Comparison of ENCODE assay signal across 9 cellular contexts in genomic region chr1:27566462-27567182, GRCh38. TPM values are rescaled to one million over a fixed set of nuclear protein-coding genes. Genes with fewer than 3 reads are reported as not detected.
A peak's percentile ranks its signal among the peaks of the same experiment; 100 is the strongest.
DNase-seq lines count a peak whose midpoint lies in the region; ATAC-seq and TF ChIP-seq lines count a peak whose summit lies in the region.
"Had no signal": no experiment of that assay in that cellular context is flagged by ENCODE, and none has a peak within 500 bp of the region (broad histone marks: within the 10 kb centered on the region; RNA-seq: fewer than 3 reads in every experiment).

No MANE protein-coding gene starts in this region.

- BruUV-seq in HCT116 (replicated peaks; lab: Mats Ljungman, UMichigan), result no TSS peak

- no peaks in the 10 kb centered on the region; a peak in 1 of 4 replicates for H3K36me3 ChIP-seq in HCT116 (ENCODE audit: control insufficient read depth in 1 of 2, insufficient read depth in 2 of 2, low read length in 2 of 2)
- no peaks in the 10 kb centered on the region for H3K36me3 ChIP-seq in iPS-20b (ENCODE audit: insufficient read depth, low read depth, low read length)
- H3K36me3 ChIP-seq in spleen, result no peaks in the 10 kb centered on the region

- H2AFZ ChIP-seq in HCT116 (ENCODE audit: low read depth, low read length, poor library complexity, severe bottlenecking), result no peak overlapping the region

- WGBS in spleen, 5 donors, result 63 to 81% (median 68%) methylated on average over 10 to 13 of the region's 13 CpGs

- H3K9me2 ChIP-seq in HCT116 (ENCODE audit: insufficient read depth), result no peaks in the 10 kb centered on the region

- H3K9ac ChIP-seq in HCT116 (ENCODE audit: low read length) (0 out of 2 replicates have a peak overlapping the region, but pooled peaks have one; percentile 64), iPS-20b (ENCODE audit: low read depth, low read length) (peak overlapping the region; percentile 31; the same call in 1 of the 2 replicates)

- no peak overlapping the region; the same call in 1 of the 2 replicates for H3K27ac ChIP-seq in HCT116 (ENCODE audit: low read depth, low read length)
- no peak overlapping the region for H3K27ac ChIP-seq in iPS-20b (ENCODE audit: low read length)
- H3K27ac ChIP-seq in spleen, result peak overlapping the region in 5 of 8 donors; percentile 60 to 96 (median 86)

- H3K27ac Mint-ChIP-seq in activated T-helper 1 cell treated with anti-CD3 and anti-CD28 coated beads, Interleukin-12 subunit alpha, Interleukin-12 subunit beta, Interleukin-2, Interleukin-4 antibody, amounts not matched to agents 30 ng/mL and 10 ng/mL and 1 ng/mL, durations not matched to agents 14 hours and 24 hours and 36 hours, result peak overlapping the region; percentile 40
- H3K27ac Mint-ChIP-seq: activated CD4-positive, alpha-beta T cell treated with anti-CD3 and anti-CD28 coated beads for 36 hours had no signal

- RAD21 ChIA-PET in HCT116 (lab: Charles Lee; ENCODE audit: low non-redundant PET in 1 of 2, low total read pairs in 2 of 2, uncharacterized antibody in 2 of 2, unreplicated experiment in 2 of 2), result no interaction called here

- H4K20me1 ChIP-seq in HCT116 (ENCODE audit: insufficient read depth), result no peaks in the 10 kb centered on the region; the same call in 1 of the 2 replicates

- DNase-seq in HCT116 (ENCODE audit: low read depth, low spot score) (no peak), spleen (no peak), left lobe of liver (ENCODE audit: low spot score) (no peak), NCI-H1105 treated with DMSO at 0.1 percent for 48 hours (lab: John Stamatoyannopoulos, UW) (no peak), GM03348 (ENCODE audit: low spot score) (no peak), SK-N-DZ (ENCODE audit: low spot score) (no peak)
- no peak for DNase-seq in activated T-helper 1 cell treated with anti-CD3 and anti-CD28 coated beads, Interleukin-12 subunit alpha, Interleukin-12 subunit beta, Interleukin-2, Interleukin-4 antibody, amounts not matched to agents 30 ng/mL and 10 ng/mL and 1 ng/mL, durations not matched to agents 14 hours and 24 hours and 36 hours (ENCODE audit: low spot score)
- DNase-seq: activated CD4-positive, alpha-beta T cell treated with anti-CD3 and anti-CD28 coated beads for 36 hours had no signal

- H3K4me1 ChIP-seq in HCT116 (ENCODE audit: control insufficient read depth in 1 of 2, insufficient read depth in 2 of 2, low read length in 2 of 2), result peaks cover 61 to 90% of the 10 kb centered on the region in 2 experiments
- peaks cover 63% of the 10 kb centered on the region for H3K4me1 ChIP-seq in iPS-20b (ENCODE audit: insufficient read depth, low read length)
- peaks cover 29 to 100% (median 86%) of the 10 kb centered on the region in 6 donors for H3K4me1 ChIP-seq in spleen

- CTCF ChIA-PET in HCT116 (lab: Charles Lee), result interaction anchor here (3.1 kb wide), 1 partner anchor 9 kb away, joined by 39 read pairs; no protein-coding TSS in a partner anchor

- H3K27me3 ChIP-seq in HCT116 (ENCODE audit: insufficient read depth, low read length) (no peaks in the 10 kb centered on the region), iPS-20b (ENCODE audit: insufficient read depth, low read length) (no peaks in the 10 kb centered on the region), spleen (replicated peaks in 1 of 7) (no peaks in the 10 kb centered on the region)

- TF ChIP-seq CTCF in HCT116 (IDR thresholded peaks at IDR 0.05 in 2 of 3, conservative IDR thresholded peaks at IDR 0.05 in 1 of 3; ENCODE audit: borderline replicate concordance in 1 of 3, insufficient read depth in 1 of 3, low read depth in 2 of 3, low read length in 2 of 3), result no peak
- no peak for TF ChIP-seq CTCF in spleen (IDR thresholded peaks at IDR 0.05 in 8 of 11, conservative IDR thresholded peaks at IDR 0.05 in 3 of 11)

- no peaks in the 10 kb centered on the region for H3K27me3 Mint-ChIP-seq in activated T-helper 1 cell treated with anti-CD3 and anti-CD28 coated beads, Interleukin-12 subunit alpha, Interleukin-12 subunit beta, Interleukin-2, Interleukin-4 antibody, amounts not matched to agents 30 ng/mL and 10 ng/mL and 1 ng/mL, durations not matched to agents 14 hours and 24 hours and 36 hours (ENCODE audit: insufficient read depth)
- H3K27me3 Mint-ChIP-seq: activated CD4-positive, alpha-beta T cell treated with anti-CD3 and anti-CD28 coated beads for 36 hours had no signal

- POLR2A ChIA-PET in HCT116 (lab: Charles Lee), result no interaction called here

- no peak overlapping the region for H3K4me3 Mint-ChIP-seq in activated T-helper 1 cell treated with anti-CD3 and anti-CD28 coated beads, Interleukin-12 subunit alpha, Interleukin-12 subunit beta, Interleukin-2, Interleukin-4 antibody, amounts not matched to agents 30 ng/mL and 10 ng/mL and 1 ng/mL, durations not matched to agents 14 hours and 24 hours and 36 hours
- H3K4me3 Mint-ChIP-seq: activated CD4-positive, alpha-beta T cell treated with anti-CD3 and anti-CD28 coated beads for 36 hours had no signal

- H3K9me3 ChIP-seq in HCT116 (ENCODE audit: control insufficient read depth in 1 of 2, insufficient read depth in 1 of 2, low read depth in 1 of 2, low read length in 2 of 2) (no peaks in the 10 kb centered on the region), iPS-20b (ENCODE audit: insufficient read depth, low read depth, low read length) (no peaks in the 10 kb centered on the region), spleen (no peaks in the 10 kb centered on the region)

- no peak for TF ChIP-seq RAD21 in HCT116 (IDR thresholded peaks at IDR 0.05; ENCODE audit: low read depth)

- peaks cover 7% of the 10 kb centered on the region for H3K36me3 Mint-ChIP-seq in activated T-helper 1 cell treated with anti-CD3 and anti-CD28 coated beads, Interleukin-12 subunit alpha, Interleukin-12 subunit beta, Interleukin-2, Interleukin-4 antibody, amounts not matched to agents 30 ng/mL and 10 ng/mL and 1 ng/mL, durations not matched to agents 14 hours and 24 hours and 36 hours (ENCODE audit: low read depth)

- ATAC-seq in HCT116 (no peak), left lobe of liver (no peak)
- ATAC-seq: activated CD4-positive, alpha-beta T cell treated with anti-CD3 and anti-CD28 coated beads for 36 hours had no signal

- H3K4me1 Mint-ChIP-seq in activated T-helper 1 cell treated with anti-CD3 and anti-CD28 coated beads, Interleukin-12 subunit alpha, Interleukin-12 subunit beta, Interleukin-2, Interleukin-4 antibody, amounts not matched to agents 30 ng/mL and 10 ng/mL and 1 ng/mL, durations not matched to agents 14 hours and 24 hours and 36 hours (ENCODE audit: low read depth), result peaks cover 23% of the 10 kb centered on the region

- TF ChIP-seq POLR2A in HCT116 (IDR thresholded peaks at IDR 0.05; ENCODE audit: borderline replicate concordance, extremely low read depth, insufficient read depth, insufficient read length), result no peak
- TF ChIP-seq POLR2A in spleen (IDR thresholded peaks at IDR 0.05), result no peak

- peak overlapping the region; percentile 15; the same call in 1 of the 2 replicates for H3K4me2 ChIP-seq in HCT116 (ENCODE audit: low read length)

- peaks cover 53% of the 10 kb centered on the region; the same call in 1 of the 2 replicates for H3K79me2 ChIP-seq in HCT116 (ENCODE audit: insufficient read depth, low read length)

- H3K4me3 ChIP-seq in HCT116 (replicated peaks in 1 of 2; ENCODE audit: low read depth in 1 of 2, low read length in 2 of 2), result no peak overlapping the region
- H3K4me3 ChIP-seq in iPS-20b (ENCODE audit: low read length), result no peak overlapping the region
- no peak overlapping the region for H3K4me3 ChIP-seq in spleen

- intact Hi-C loops in HCT116 (cut with micrococcal nuclease), result no loop called here
- intact Hi-C loops in activated T-helper 1 cell treated with anti-CD3 and anti-CD28 coated beads, Interleukin-12 subunit alpha, Interleukin-12 subunit beta, Interleukin-2, Interleukin-4 antibody, amounts not matched to agents 30 ng/mL and 10 ng/mL and 1 ng/mL, durations not matched to agents 14 hours and 24 hours and 36 hours (cut with micrococcal nuclease), result loop anchor here (5.0 kb wide), 1 partner anchor 206 kb away; the partner anchor contains the start of gene STX12
- intact Hi-C loops in spleen (cut with DNase I; ENCODE audit: low total_unique reads), result no loop called here

- no peaks in the 10 kb centered on the region for H3K9me3 Mint-ChIP-seq in activated T-helper 1 cell treated with anti-CD3 and anti-CD28 coated beads, Interleukin-12 subunit alpha, Interleukin-12 subunit beta, Interleukin-2, Interleukin-4 antibody, amounts not matched to agents 30 ng/mL and 10 ng/mL and 1 ng/mL, durations not matched to agents 14 hours and 24 hours and 36 hours

TF ChIP-seq in HCT116, 20 proteins besides CTCF, POLR2A, EP300 and RAD21 (continues in another document):
- TF ChIP-seq ATF3 (IDR thresholded peaks at IDR 0.05) (no peak), MAX (IDR thresholded peaks at IDR 0.05) (no peak), ZNF274 (IDR thresholded peaks at IDR 0.05; ENCODE audit: low read depth, low read length) (no peak), SIN3A (IDR thresholded peaks at IDR 0.05; ENCODE audit: low read depth) (no peak)

RNA-seq across cellular contexts. Expression of gene AHDC1, which starts 37.3 kb away (rescaled TPM):
- total RNA-seq in HCT116 (2021; ENCODE audit: unreplicated experiment), result 33.7 TPM
- polyA plus RNA-seq in HCT116 (2012), result 26.1 and 30.5 TPM in 2 replicates
- total RNA-seq in activated T-helper 1 cell treated with anti-CD3 and anti-CD28 coated beads, Interleukin-12 subunit alpha, Interleukin-12 subunit beta, Interleukin-2, Interleukin-4 antibody, amounts not matched to agents 30 ng/mL and 10 ng/mL and 1 ng/mL, durations not matched to agents 14 hours and 24 hours and 36 hours, result 33.7 and 33.9 TPM in 2 replicates
- 100 to 1,000 TPM in 1 of 7 donors, 10 to 100 TPM in 6; 35.1 to 104 (median 54.6) TPM for total RNA-seq in spleen
- polyA plus RNA-seq in spleen, result 10 to 100 TPM in 1 of 3 donors, 1 to 10 TPM in 2; 3.2 to 24.2 (median 4.3) TPM
- 20.0 TPM for total RNA-seq in left lobe of liver
- 1.5 and 3.5 TPM in 2 replicates for polyA plus RNA-seq in SK-N-DZ (2014; cell fraction: cytosol; rRNA removed)
- 3.2 and 3.8 TPM in 2 replicates for polyA plus RNA-seq in SK-N-DZ (2014; cell fraction: nucleus; rRNA removed)

Comparison
In these comparisons a context has a peak if more than half of its experiments do, and no peak if none do; other contexts are left out.
1. H3K27ac ChIP-seq: peak in spleen (5 of 8); none in HCT116 (single experiment) and iPS-20b (single experiment).